Comparison of ENCODE assay signal across 8 cellular contexts in genomic region chrX:53089224-53089842, GRCh38. TPM values are rescaled to one million over a fixed set of nuclear protein-coding genes. Genes with fewer than 3 reads are reported as not detected.
DNase-seq lines count a peak whose midpoint lies in the region; ATAC-seq, FAIRE-seq and TF ChIP-seq lines count a peak whose summit lies in the region.

No MANE protein-coding gene starts in this region.

- no peak overlapping the region for H3K9ac ChIP-seq in neural progenitor cell

- H3K27me3 ChIP-seq in neural progenitor cell = no peaks in the 10 kb centered on the region

- TF ChIP-seq CTCF in fibroblast of the aortic adventitia (IDR thresholded peaks at IDR 0.05; ENCODE audit: insufficient read depth, low read length) (peak; percentile 89), neural progenitor cell (IDR thresholded peaks at IDR 0.05) (peak; percentile 75)

- no peak overlapping the region for H3K27ac ChIP-seq in neural progenitor cell

- H3K36me3 ChIP-seq in neural progenitor cell = peaks cover 3% of the 10 kb centered on the region

- peak overlapping the region; percentile 85 for H3K4me3 Mint-ChIP-seq in activated T-helper 17 cell treated with anti-CD3 and anti-CD28 coated beads, Interleukin-2, amount 50 U/mL, for 72 hours
- peak overlapping the region; percentile 83 for H3K4me3 Mint-ChIP-seq in neural progenitor cell

- H3K9me3 ChIP-seq in neural progenitor cell (ENCODE audit: low read depth) = no peaks in the 10 kb centered on the region

- DNase-seq in AML-193 (lab: John Stamatoyannopoulos, UW) (peak; percentile 38 to 42), GM18507 (ENCODE audit: extremely low spot score, insufficient read length, low read depth) (no peak), NCI-H2196 treated with DMSO at 0.1 percent for 48 hours (lab: John Stamatoyannopoulos, UW; ENCODE audit: unreplicated experiment) (peak; percentile 25), fibroblast of the aortic adventitia (ENCODE audit: low read depth) (peak; percentile 79), neural progenitor cell (ENCODE audit: low spot score) (peak; percentile 52)

- no peaks in the 10 kb centered on the region for H3K4me1 ChIP-seq in neural progenitor cell

- H3K4me3 ChIP-seq in fibroblast of the aortic adventitia (ENCODE audit: low read depth, low read length) (peak overlapping the region; percentile 49), neural progenitor cell (peak overlapping the region; percentile 61)

- peaks cover 4% of the 10 kb centered on the region for H3K79me2 ChIP-seq in neural progenitor cell (ENCODE audit: low read depth)

- peak overlapping the region; percentile 61 for H2AFZ ChIP-seq in neural progenitor cell (replicated peaks)

- no peak for ATAC-seq in activated T-helper 17 cell treated with anti-CD3 and anti-CD28 coated beads, Interleukin-2, amount 50 U/mL, for 72 hours (replicated peaks)
- ATAC-seq in GM19328 (IDR thresholded peaks at IDR 0.05; ENCODE audit: unreplicated experiment) = no peak
- ATAC-seq in HG03159 (IDR thresholded peaks at IDR 0.05; ENCODE audit: unreplicated experiment) = no peak

- no peaks in the 10 kb centered on the region for H3K9me3 Mint-ChIP-seq in activated T-helper 17 cell treated with anti-CD3 and anti-CD28 coated beads, Interleukin-2, amount 50 U/mL, for 72 hours
- H3K9me3 Mint-ChIP-seq in neural progenitor cell = peaks cover 4% of the 10 kb centered on the region

- peaks cover 23% of the 10 kb centered on the region for H3F3A ChIP-seq in neural progenitor cell (ENCODE audit: low read depth)

- peak overlapping the region; percentile 87 for H3K27ac Mint-ChIP-seq in activated T-helper 17 cell treated with anti-CD3 and anti-CD28 coated beads, Interleukin-2, amount 50 U/mL, for 72 hours
- H3K27ac Mint-ChIP-seq in neural progenitor cell = no peak overlapping the region

- peaks cover 45% of the 10 kb centered on the region for H3K36me3 Mint-ChIP-seq in activated T-helper 17 cell treated with anti-CD3 and anti-CD28 coated beads, Interleukin-2, amount 50 U/mL, for 72 hours (ENCODE audit: low read depth)
- peaks cover 8% of the 10 kb centered on the region for H3K36me3 Mint-ChIP-seq in neural progenitor cell

- H3K4me1 Mint-ChIP-seq in activated T-helper 17 cell treated with anti-CD3 and anti-CD28 coated beads, Interleukin-2, amount 50 U/mL, for 72 hours = peaks cover 32% of the 10 kb centered on the region
- H3K4me1 Mint-ChIP-seq in neural progenitor cell = peaks cover 6% of the 10 kb centered on the region

- H4K20me1 ChIP-seq in neural progenitor cell (ENCODE audit: low read depth) = peaks cover 11% of the 10 kb centered on the region

- no peaks in the 10 kb centered on the region for H3K27me3 Mint-ChIP-seq in activated T-helper 17 cell treated with anti-CD3 and anti-CD28 coated beads, Interleukin-2, amount 50 U/mL, for 72 hours
- H3K27me3 Mint-ChIP-seq in neural progenitor cell (ENCODE audit: insufficient read depth, low read depth) = peaks cover 2% of the 10 kb centered on the region

- peak overlapping the region; percentile 75 for H3K4me2 ChIP-seq in neural progenitor cell

- peak; percentile 93 for FAIRE-seq in GM18507 (lab: Jason Lieb, UNC)

RNA-seq across cellular contexts. Expression of gene KANTR, which starts 4.6 kb away (rescaled TPM):
- total RNA-seq in activated T-helper 17 cell treated with anti-CD3 and anti-CD28 coated beads, Interleukin-2, amount 50 U/mL, for 72 hours = 10 to 100 TPM; 18.6 to 44.9 TPM
- total RNA-seq in fibroblast of the aortic adventitia (ENCODE audit: low replicate concordance) (4.4 and 7.2 TPM in 2 replicates), neural progenitor cell (ENCODE audit: low replicate concordance) (19.0 and 30.9 TPM in 2 replicates)

RNA-seq across cellular contexts. Expression of gene TSPYL2, which starts 7.2 kb away (rescaled TPM):
- 100 to 1,000 TPM in 1 of 2 donors, 10 to 100 TPM in 1; 28.2 to 134 TPM for total RNA-seq in activated T-helper 17 cell treated with anti-CD3 and anti-CD28 coated beads, Interleukin-2, amount 50 U/mL, for 72 hours
- total RNA-seq in fibroblast of the aortic adventitia (ENCODE audit: low replicate concordance) (15.2 and 17.5 TPM in 2 replicates), neural progenitor cell (ENCODE audit: low replicate concordance) (35.5 and 37.1 TPM in 2 replicates)

RNA-seq across cellular contexts. Expression of gene GPR173, which starts 40.7 kb away (rescaled TPM):
- total RNA-seq in activated T-helper 17 cell treated with anti-CD3 and anti-CD28 coated beads, Interleukin-2, amount 50 U/mL, for 72 hours = not detected
- total RNA-seq in fibroblast of the aortic adventitia (ENCODE audit: low replicate concordance) (1.1 and 2.5 TPM in 2 replicates), neural progenitor cell (ENCODE audit: low replicate concordance) (6.3 and 13.2 TPM in 2 replicates)
